16 cellular contexts compared by ENCODE assay signal in genomic region chr11:64710418-64711137, GRCh38. TPM values are rescaled to one million over a fixed set of nuclear protein-coding genes. Genes with fewer than 3 reads are reported as not detected.
DNase-seq lines count a peak whose midpoint lies in the region; ATAC-seq, FAIRE-seq and TF ChIP-seq lines count a peak whose summit lies in the region.
"Had no signal": no experiment of that assay in that cellular context is flagged by ENCODE, and none has a peak within 500 bp of the region (broad histone marks: within the 10 kb centered on the region; RNA-seq: fewer than 3 reads in every experiment).

No MANE protein-coding gene starts in this region.

- H3K36me3 ChIP-seq in HepG2 (replicated peaks in 1 of 2; ENCODE audit: control insufficient read depth in 1 of 2, insufficient read depth in 2 of 2, low read length in 2 of 2) (no peaks in the 10 kb centered on the region), right lobe of liver (no peaks in the 10 kb centered on the region), iPS-15b (ENCODE audit: control insufficient read depth, insufficient read depth, low read length) (no peaks in the 10 kb centered on the region)
- H3K36me3 ChIP-seq: lower lobe of right lung had no signal

- H3K4me1 ChIP-seq in HepG2 (ENCODE audit: insufficient read depth, low read length) (peaks cover 5% of the 10 kb centered on the region; the same call in 1 of the 2 replicates), right lobe of liver (no peaks in the 10 kb centered on the region), iPS-15b (ENCODE audit: control insufficient read depth, insufficient read depth, low read length) (peaks cover 26% of the 10 kb centered on the region)
- H3K4me1 ChIP-seq: Caco-2, lower lobe of right lung had no signal

- H3K9me3 ChIP-seq in HepG2 (ENCODE audit: low read length) (no peaks in the 10 kb centered on the region), right lobe of liver (no peaks in the 10 kb centered on the region), iPS-15b (ENCODE audit: control insufficient read depth, insufficient read depth, low read length) (no peaks in the 10 kb centered on the region)
- H3K9me3 ChIP-seq: Caco-2, lower lobe of right lung had no signal

- H3K79me2 ChIP-seq in HepG2 (ENCODE audit: insufficient read depth, low read length): no peaks in the 10 kb centered on the region

- TF ChIP-seq EP300 in HepG2 (IDR thresholded peaks at IDR 0.05; ENCODE audit: low read depth in 2 of 2, low read length in 2 of 2): no peak
- TF ChIP-seq EP300 in HepG2 (CRISPR knock-in tag; IDR thresholded peaks at IDR 0.05; ENCODE audit: borderline replicate concordance): no peak

- ATAC-seq in HepG2: no peak; the same call in 2 of the 3 replicates
- ATAC-seq in right lobe of liver: no peak
- no peak for ATAC-seq in GM18870 (IDR thresholded peaks at IDR 0.05; ENCODE audit: unreplicated experiment)
- ATAC-seq: activated naive CD4-positive, alpha-beta T cell treated with anti-CD3 and anti-CD28 coated beads, Interleukin-2, amount 50 U/mL, for 72 hours had no signal

- POLR2A ChIA-PET in HepG2 (lab: Yijun Ruan, JAX): no interaction called here

- H3K4me3 ChIP-seq in HepG2 (replicated peaks in 1 of 3; ENCODE audit: insufficient read depth in 1 of 3, low read depth in 2 of 3, low read length in 3 of 3): no peak overlapping the region
- no peak overlapping the region for H3K4me3 ChIP-seq in right lobe of liver
- peak overlapping the region; percentile 56 for H3K4me3 ChIP-seq in iPS-15b (ENCODE audit: low read depth, low read length)
- H3K4me3 ChIP-seq: lower lobe of right lung had no signal

- intact Hi-C loops in HepG2 (cut with micrococcal nuclease; ENCODE audit: unreplicated experiment) (no loop called here), right lobe of liver (cut with DNase I) (no loop called here), posterior vena cava (cut with DNase I) (no loop called here)

- no peak overlapping the region for H3K9ac ChIP-seq in HepG2 (ENCODE audit: insufficient read depth, low read depth, low read length)
- peak overlapping the region; percentile 47 for H3K9ac ChIP-seq in iPS-15b (ENCODE audit: low read depth, low read length)

- peaks cover 5 to 43% of the 10 kb centered on the region in 2 experiments; a peak in 4 of 5 replicates for H3K27me3 ChIP-seq in HepG2 (ENCODE audit: control insufficient read depth in 1 of 2, insufficient read depth in 2 of 2, low read length in 2 of 2)
- H3K27me3 ChIP-seq in right lobe of liver: peaks cover 6 to 8% of the 10 kb centered on the region in 2 donors
- peaks cover 36% of the 10 kb centered on the region for H3K27me3 ChIP-seq in iPS-15b (ENCODE audit: control insufficient read depth, insufficient read depth, low read length)

- CTCF ChIA-PET in HepG2 (lab: Yijun Ruan, JAX; ENCODE audit: low intra/inter-chr PET ratio, low total read pairs): no interaction called here

- no peak for TF ChIP-seq RAD21 in HepG2 (CRISPR knock-in tag; IDR thresholded peaks at IDR 0.05)

- no peak overlapping the region for H2AFZ ChIP-seq in HepG2 (ENCODE audit: low read length)

- TF ChIP-seq POLR2A in HepG2 (IDR thresholded peaks at IDR 0.05; ENCODE audit: insufficient read depth in 1 of 2, low read depth in 2 of 2, low read length in 2 of 2): no peak
- TF ChIP-seq POLR2A in right lobe of liver (IDR thresholded peaks at IDR 0.05): no peak

- no peak overlapping the region for H3K4me2 ChIP-seq in HepG2 (ENCODE audit: low read depth, low read length)

- FAIRE-seq in HepG2 (lab: Jason Lieb, UNC): no peak
- FAIRE-seq: small intestine had no signal

- TF ChIP-seq CTCF in HepG2 (CRISPR knock-in tag; IDR thresholded peaks at IDR 0.05) (no peak), right lobe of liver (IDR thresholded peaks at IDR 0.05) (no peak)

- H3K27ac ChIP-seq in HepG2 (ENCODE audit: extremely low read length, insufficient read depth, low read length) (no peak overlapping the region), right lobe of liver (no peak overlapping the region)
- H3K27ac ChIP-seq: epithelial cell of prostate, lower lobe of right lung had no signal

- in situ Hi-C loops in HepG2 (cut with HindIII; ENCODE audit: extremely low pct_ligation_motif_present, low pct_unique_long_range_greater_than_20kb): no loop called here

- 18% methylated on average over 12 of the region's 13 CpGs for WGBS in HepG2 (ENCODE audit: low lambda C conversion rate)
- WGBS in right lobe of liver (ENCODE audit: insufficient coverage, low coverage, low lambda C conversion rate, missing lambda C conversion rate): 39% methylated on average over 13 of the region's 13 CpGs

- DNase-seq in HepG2 (ENCODE audit: low spot score) (no peak), right lobe of liver (no peak), astrocyte of the hippocampus (ENCODE audit: low read depth, low spot score) (peak; percentile 52), SHP77 (lab: John Stamatoyannopoulos, UW) (no peak), NOMO-1 (lab: John Stamatoyannopoulos, UW; ENCODE audit: unreplicated experiment in 2 of 2) (no peak), posterior vena cava (ENCODE audit: low spot score) (no peak)
- DNase-seq: activated CD4-positive, alpha-beta T cell treated with anti-CD3 and anti-CD28 coated beads for 1 hour; Caco-2; cerebellar nuclear complex; lower lobe of right lung; MM.1S; small intestine had no signal

- H4K20me1 ChIP-seq in HepG2 (ENCODE audit: insufficient read depth, low read length): no peaks in the 10 kb centered on the region

- BruUV-seq in HepG2 (replicated peaks; lab: Mats Ljungman, UMichigan): no TSS peak

RNA-seq across cellular contexts. Expression of gene NRXN2, which starts 12.4 kb away (rescaled TPM):
- total RNA-seq in HepG2 (2016; rRNA removed; fragmentation: Illumina TruSeq; extraction: Trizol) (not detected in 2 replicates), right lobe of liver (1 to 10 TPM; 1.6 to 7.7 (median 2.3) TPM), posterior vena cava (1 to 10 TPM; 7.9 to 8.8 TPM)
- total RNA-seq in HepG2 (2016; cell fraction: cytosol; rRNA removed; fragmentation: Illumina TruSeq; extraction: Trizol; ENCODE audit: low read depth): not detected in 2 replicates
- not detected in 2 replicates for total RNA-seq in HepG2 (2016; cell fraction: insoluble cytoplasmic fraction; rRNA removed; fragmentation: Illumina TruSeq; extraction: Trizol)
- not detected in 2 replicates for total RNA-seq in HepG2 (2016; cell fraction: membrane; rRNA removed; fragmentation: Illumina TruSeq; extraction: Trizol)
- not detected in 2 replicates for total RNA-seq in HepG2 (2016; cell fraction: nucleus; rRNA removed; fragmentation: Illumina TruSeq; extraction: Trizol)
- 0.03 TPM in 1 of 2 replicates, not detected in the other for polyA plus RNA-seq in HepG2 (2011; rRNA removed)
- polyA plus RNA-seq in HepG2 (2011; cell fraction: cytosol; rRNA removed): 0.08 and 0.14 TPM in 2 replicates
- 0.13 TPM in 1 of 2 replicates, not detected in the other for polyA plus RNA-seq in HepG2 (2011; cell fraction: nucleus; rRNA removed)
- polyA plus RNA-seq in HepG2 (2012): 0.32 and 0.42 TPM in 2 replicates
- not detected in 2 replicates for polyA plus RNA-seq in HepG2 (2016; cell fraction: cytosol; fragmentation: Illumina TruSeq; extraction: Trizol; ENCODE audit: low read depth)
- 0.07 TPM in 1 of 2 replicates, not detected in the other for polyA plus RNA-seq in HepG2 (2016; cell fraction: insoluble cytoplasmic fraction; fragmentation: Illumina TruSeq; extraction: Trizol; ENCODE audit: low read depth)
- polyA plus RNA-seq in HepG2 (2016; cell fraction: membrane; fragmentation: Illumina TruSeq; extraction: Trizol; ENCODE audit: low read depth): not detected in 2 replicates
- not detected in 2 replicates for polyA plus RNA-seq in HepG2 (2016; cell fraction: nucleus; fragmentation: Illumina TruSeq; extraction: Trizol; ENCODE audit: insufficient read depth, low read depth)
- 1.9 TPM in 1 of 2 replicates, not detected in the other for polyA minus RNA-seq in HepG2 (2011; rRNA and poly(A)+ RNA removed; ENCODE audit: low replicate concordance)
- not detected in 2 replicates for polyA minus RNA-seq in HepG2 (2011; cell fraction: cytosol; rRNA and poly(A)+ RNA removed)
- not detected in 2 replicates for polyA minus RNA-seq in HepG2 (2011; cell fraction: nucleus; rRNA and poly(A)+ RNA removed)

RNA-seq across cellular contexts. Expression of gene RASGRP2, which starts 33.4 kb away (rescaled TPM):
- not detected in 2 replicates for total RNA-seq in HepG2 (2016; rRNA removed; fragmentation: Illumina TruSeq; extraction: Trizol)
- total RNA-seq in HepG2 (2016; cell fraction: cytosol; rRNA removed; fragmentation: Illumina TruSeq; extraction: Trizol; ENCODE audit: low read depth): not detected in 2 replicates
- total RNA-seq in HepG2 (2016; cell fraction: insoluble cytoplasmic fraction; rRNA removed; fragmentation: Illumina TruSeq; extraction: Trizol): not detected in 2 replicates
- not detected in 2 replicates for total RNA-seq in HepG2 (2016; cell fraction: membrane; rRNA removed; fragmentation: Illumina TruSeq; extraction: Trizol)
- not detected in 2 replicates for total RNA-seq in HepG2 (2016; cell fraction: nucleus; rRNA removed; fragmentation: Illumina TruSeq; extraction: Trizol)
- 0.18 and 0.61 TPM in 2 replicates for polyA plus RNA-seq in HepG2 (2011; rRNA removed)
- 0.23 TPM in 2 replicates for polyA plus RNA-seq in HepG2 (2011; cell fraction: cytosol; rRNA removed)
- 0.54 and 1.5 TPM in 2 replicates for polyA plus RNA-seq in HepG2 (2011; cell fraction: nucleus; rRNA removed)
- polyA plus RNA-seq in HepG2 (2012): 0.38 TPM in 1 of 2 replicates, not detected in the other
- polyA plus RNA-seq in HepG2 (2016; cell fraction: cytosol; fragmentation: Illumina TruSeq; extraction: Trizol; ENCODE audit: low read depth): 0.26 and 0.27 TPM in 2 replicates
- not detected in 2 replicates for polyA plus RNA-seq in HepG2 (2016; cell fraction: insoluble cytoplasmic fraction; fragmentation: Illumina TruSeq; extraction: Trizol; ENCODE audit: low read depth)
- 0.30 TPM in 1 of 2 replicates, not detected in the other for polyA plus RNA-seq in HepG2 (2016; cell fraction: membrane; fragmentation: Illumina TruSeq; extraction: Trizol; ENCODE audit: low read depth)
- not detected in 2 replicates for polyA plus RNA-seq in HepG2 (2016; cell fraction: nucleus; fragmentation: Illumina TruSeq; extraction: Trizol; ENCODE audit: insufficient read depth, low read depth)
- 0.28 TPM in 1 of 2 replicates, not detected in the other for polyA minus RNA-seq in HepG2 (2011; rRNA and poly(A)+ RNA removed; ENCODE audit: low replicate concordance)
- not detected in 2 replicates for polyA minus RNA-seq in HepG2 (2011; cell fraction: cytosol; rRNA and poly(A)+ RNA removed)
- not detected in 2 replicates for polyA minus RNA-seq in HepG2 (2011; cell fraction: nucleus; rRNA and poly(A)+ RNA removed)
- 1 to 10 TPM; 1.6 to 8.1 (median 3.2) TPM for total RNA-seq in right lobe of liver
- 10 to 100 TPM; 41.3 to 49.6 TPM for total RNA-seq in posterior vena cava

RNA-seq across cellular contexts. Expression of gene PYGM, which starts 49.2 kb away (rescaled TPM):
- 0.11 TPM in 1 of 2 replicates, not detected in the other for total RNA-seq in HepG2 (2016; rRNA removed; fragmentation: Illumina TruSeq; extraction: Trizol)
- total RNA-seq in HepG2 (2016; cell fraction: cytosol; rRNA removed; fragmentation: Illumina TruSeq; extraction: Trizol; ENCODE audit: low read depth): not detected in 2 replicates
- 0.06 TPM in 1 of 2 replicates, not detected in the other for total RNA-seq in HepG2 (2016; cell fraction: insoluble cytoplasmic fraction; rRNA removed; fragmentation: Illumina TruSeq; extraction: Trizol)
- not detected in 2 replicates for total RNA-seq in HepG2 (2016; cell fraction: membrane; rRNA removed; fragmentation: Illumina TruSeq; extraction: Trizol)
- 0.13 and 0.16 TPM in 2 replicates for total RNA-seq in HepG2 (2016; cell fraction: nucleus; rRNA removed; fragmentation: Illumina TruSeq; extraction: Trizol)
- polyA plus RNA-seq in HepG2 (2011; rRNA removed): 0.12 and 0.13 TPM in 2 replicates
- polyA plus RNA-seq in HepG2 (2011; cell fraction: cytosol; rRNA removed): 0.08 and 0.09 TPM in 2 replicates
- 0.31 and 0.51 TPM in 2 replicates for polyA plus RNA-seq in HepG2 (2011; cell fraction: nucleus; rRNA removed)
- 0.19 and 0.24 TPM in 2 replicates for polyA plus RNA-seq in HepG2 (2012)
- polyA plus RNA-seq in HepG2 (2016; cell fraction: cytosol; fragmentation: Illumina TruSeq; extraction: Trizol; ENCODE audit: low read depth): not detected in 2 replicates
- polyA plus RNA-seq in HepG2 (2016; cell fraction: insoluble cytoplasmic fraction; fragmentation: Illumina TruSeq; extraction: Trizol; ENCODE audit: low read depth): not detected in 2 replicates
- not detected in 2 replicates for polyA plus RNA-seq in HepG2 (2016; cell fraction: membrane; fragmentation: Illumina TruSeq; extraction: Trizol; ENCODE audit: low read depth)
- not detected in 2 replicates for polyA plus RNA-seq in HepG2 (2016; cell fraction: nucleus; fragmentation: Illumina TruSeq; extraction: Trizol; ENCODE audit: insufficient read depth, low read depth)
- 0.68 and 0.84 TPM in 2 replicates for polyA minus RNA-seq in HepG2 (2011; rRNA and poly(A)+ RNA removed; ENCODE audit: low replicate concordance)
- polyA minus RNA-seq in HepG2 (2011; cell fraction: cytosol; rRNA and poly(A)+ RNA removed): 0.26 TPM in 1 of 2 replicates, not detected in the other
- 0.62 and 0.77 TPM in 2 replicates for polyA minus RNA-seq in HepG2 (2011; cell fraction: nucleus; rRNA and poly(A)+ RNA removed)
- 1 to 10 TPM in 1 of 6 experiments, under 1 TPM in 5; 0.24 to 1.4 (median 0.47) TPM for total RNA-seq in right lobe of liver
- total RNA-seq in posterior vena cava: 10 to 100 TPM; 19.3 to 43.2 TPM

Comparison
In these comparisons a context has a peak if more than half of its experiments do, and no peak if none do; other contexts are left out.
1. RNA of gene RASGRP2, which starts 33.4 kb away (total RNA-seq): 41.3 to 49.6 TPM in posterior vena cava; 1.6 to 8.1 TPM in right lobe of liver and not detected in HepG2; every median in the first group is over 4 times any median in the second.
2. RNA of gene PYGM, which starts 49.2 kb away (total RNA-seq): 19.3 to 43.2 TPM in posterior vena cava; 0.24 to 1.4 TPM in right lobe of liver and 0.06 to 0.16 TPM in HepG2; every median in the first group is over 4 times any median in the second.